In genomic region chr3:129271674-129272073, GRCh38 we compare ENCODE assay signal across 13 cellular contexts. TPM values are rescaled to one million over a fixed set of nuclear protein-coding genes. Genes with fewer than 3 reads are reported as not detected.
DNase-seq lines count a peak whose midpoint lies in the region; ATAC-seq and TF ChIP-seq lines count a peak whose summit lies in the region.
"Had no signal": no experiment of that assay in that cellular context is flagged by ENCODE, and none has a peak within 500 bp of the region (broad histone marks: within the 10 kb centered on the region; RNA-seq: fewer than 3 reads in every experiment).

No MANE protein-coding gene starts in this region.

- peaks cover 3% of the 10 kb centered on the region for H3K27me3 Mint-ChIP-seq in endothelial cell (ENCODE audit: unreplicated experiment)
- no peaks in the 10 kb centered on the region for H3K27me3 Mint-ChIP-seq in CD4-positive, alpha-beta T cell
- no peaks in the 10 kb centered on the region for H3K27me3 Mint-ChIP-seq in H9 (ENCODE audit: low read depth)
- H3K27me3 Mint-ChIP-seq: CD4-positive, CD25-positive, alpha-beta regulatory T cell had no signal

- no peaks in the 10 kb centered on the region for H3K27me3 ChIP-seq in BLaER1
- H3K27me3 ChIP-seq in BLaER1 treated with 17β-estradiol and CSF1 and Interleukin-3, amounts not matched to agents 10 nM and 100 nM: no peaks in the 10 kb centered on the region
- H3K27me3 ChIP-seq in CD4-positive, alpha-beta T cell (ENCODE audit: control insufficient read depth, insufficient read depth, low read length): no peaks in the 10 kb centered on the region
- no peaks in the 10 kb centered on the region for H3K27me3 ChIP-seq in H9 (ENCODE audit: insufficient read depth, low read length)
- H3K27me3 ChIP-seq: BE2C had no signal

- H3T11ph ChIP-seq in H9 (ENCODE audit: low read length): no peak overlapping the region

- WGBS in H9 (ENCODE audit: extremely low coverage, insufficient read length, low lambda C conversion rate): no CpG with 5 or more reads among the region's 11 CpGs

- DNase-seq in endothelial cell (ENCODE audit: low spot score) (no peak), sciatic nerve (ENCODE audit: low spot score) (peak; percentile 47), H9 (no peak)
- DNase-seq in CD4-positive, alpha-beta T cell: no peak
- DNase-seq: BE2C; CD4-positive, CD25-positive, alpha-beta regulatory T cell; DMS79; HCEC 1CT; HFFc6 had no signal

- H3K9ac ChIP-seq in BLaER1 (no peak overlapping the region; the same call in 1 of the 2 replicates), H9 (ENCODE audit: extremely low read depth, insufficient read length, low read length) (no peak overlapping the region)
- H3K9ac ChIP-seq in BLaER1 treated with 17β-estradiol and CSF1 and Interleukin-3, amounts not matched to agents 10 nM and 100 nM: peak overlapping the region in 2 of 11 experiments; percentile 11 to 44; a peak in 4 of 22 replicates

- TF ChIP-seq CTCF in endothelial cell (IDR thresholded peaks at IDR 0.05; ENCODE audit: unreplicated experiment) (no peak), H9 (conservative IDR thresholded peaks at IDR 0.05) (no peak)
- no peak for TF ChIP-seq CTCF in CD4-positive, alpha-beta T cell (IDR thresholded peaks at IDR 0.05)

- H3K4ac ChIP-seq in H9 (ENCODE audit: low read depth, low read length): no peak overlapping the region

- no peak overlapping the region for H4K8ac ChIP-seq in H9 (replicated peaks; ENCODE audit: insufficient read length, low read depth, low read length)

- no peak overlapping the region for H4K91ac ChIP-seq in H9 (ENCODE audit: insufficient read length, low read depth, low read length)

- no peak overlapping the region for H2AFZ ChIP-seq in H9 (ENCODE audit: low read length)

- no peaks in the 10 kb centered on the region for H3K9me3 ChIP-seq in BLaER1
- no peaks in the 10 kb centered on the region for H3K9me3 ChIP-seq in BLaER1 treated with 17β-estradiol and CSF1 and Interleukin-3, amounts not matched to agents 10 nM and 100 nM (replicated peaks in 1 of 11)
- H3K9me3 ChIP-seq in CD4-positive, alpha-beta T cell (ENCODE audit: control insufficient read depth, low read length): no peaks in the 10 kb centered on the region
- no peaks in the 10 kb centered on the region for H3K9me3 ChIP-seq in H9 (ENCODE audit: control insufficient read depth, low read depth, low read length)
- H3K9me3 ChIP-seq: A549, BE2C had no signal

- intact Hi-C loops in sciatic nerve (cut with DNase I): no loop called here
- intact Hi-C loops in CD4-positive, alpha-beta T cell (cut with DNase I, micrococcal nuclease): no loop called here

- no peak overlapping the region for H4K5ac ChIP-seq in H9 (ENCODE audit: insufficient read length, low read depth, low read length)

- POLR2A ChIA-PET in CD4-positive, alpha-beta T cell (lab: Charles Lee): interaction anchor here (2.9 kb wide), 1 partner anchor 44 kb away, joined by 13 read pairs; a partner anchor contains a TSS

- H3K4me3 Mint-ChIP-seq in endothelial cell (ENCODE audit: unreplicated experiment) (peak overlapping the region; percentile 33), H9 (no peak overlapping the region)
- no peak overlapping the region for H3K4me3 Mint-ChIP-seq in CD4-positive, alpha-beta T cell
- H3K4me3 Mint-ChIP-seq: CD4-positive, CD25-positive, alpha-beta regulatory T cell; HFFc6 had no signal

- H3K18ac ChIP-seq in H9 (ENCODE audit: insufficient read length, low read depth, low read length): no peak overlapping the region

- ATAC-seq in sciatic nerve (no peak), HG02938 (IDR thresholded peaks at IDR 0.05; ENCODE audit: unreplicated experiment) (no peak)
- no peak for ATAC-seq in CD4-positive, alpha-beta T cell (ENCODE audit: poor library complexity)
- ATAC-seq: A549 had no signal

- no peak overlapping the region for H3K4me3 ChIP-seq in BLaER1
- H3K4me3 ChIP-seq in BLaER1 treated with 17β-estradiol and CSF1 and Interleukin-3, amounts not matched to agents 10 nM and 100 nM: no peak overlapping the region
- H3K4me3 ChIP-seq: A549 had no signal

- no peak overlapping the region for H2BK120ac ChIP-seq in H9 (ENCODE audit: low read depth, low read length, poor library complexity, severe bottlenecking)

- no peak overlapping the region for H3K56ac ChIP-seq in H9 (ENCODE audit: insufficient read length, low read depth, low read length)

- no peak overlapping the region for H3K27ac Mint-ChIP-seq in endothelial cell (ENCODE audit: unreplicated experiment)
- no peak overlapping the region for H3K27ac Mint-ChIP-seq in CD4-positive, alpha-beta T cell
- H3K27ac Mint-ChIP-seq in H9: no peak overlapping the region
- H3K27ac Mint-ChIP-seq: HFFc6 had no signal

- H3K9me3 Mint-ChIP-seq in endothelial cell (ENCODE audit: unreplicated experiment) (no peaks in the 10 kb centered on the region), H9 (no peaks in the 10 kb centered on the region)
- no peaks in the 10 kb centered on the region for H3K9me3 Mint-ChIP-seq in CD4-positive, alpha-beta T cell
- H3K9me3 Mint-ChIP-seq: CD4-positive, CD25-positive, alpha-beta regulatory T cell; HFFc6 had no signal

- CTCF ChIA-PET in CD4-positive, alpha-beta T cell (lab: Charles Lee): interaction anchor here (1.0 kb wide), 2 partner anchors 26 to 45 kb away, joined by 3 read pairs; a partner anchor contains a TSS

- no peak overlapping the region for H2AK5ac ChIP-seq in H9 (ENCODE audit: insufficient read length, low read length)

- H3K23ac ChIP-seq in H9 (ENCODE audit: insufficient read length, low read depth, low read length): no peak overlapping the region

- H3K36me3 ChIP-seq in BLaER1: peaks cover 86% of the 10 kb centered on the region
- H3K36me3 ChIP-seq in BLaER1 treated with 17β-estradiol and CSF1 and Interleukin-3, amounts not matched to agents 10 nM and 100 nM: peaks cover 88 to 100% (median 96%) of the 10 kb centered on the region in 11 experiments

- H3K4me1 ChIP-seq in BLaER1 (peaks cover 52% of the 10 kb centered on the region), H9 (ENCODE audit: insufficient read depth, low read length) (no peaks in the 10 kb centered on the region)
- peaks cover 21 to 54% (median 52%) of the 10 kb centered on the region in 10 experiments for H3K4me1 ChIP-seq in BLaER1 treated with 17β-estradiol and CSF1 and Interleukin-3, amounts not matched to agents 10 nM and 100 nM
- H3K4me1 ChIP-seq: A549, BE2C had no signal

- H2BK5ac ChIP-seq in H9 (ENCODE audit: insufficient read length, low read length): no peak overlapping the region

- H2BK15ac ChIP-seq in H9 (ENCODE audit: low read depth, low read length): no peak overlapping the region

- H3K79me1 ChIP-seq in H9 (ENCODE audit: insufficient read depth, low read depth, low read length, poor library complexity, severe bottlenecking): no peaks in the 10 kb centered on the region

- H3K14ac ChIP-seq in H9 (ENCODE audit: insufficient read depth, low read length): no peak overlapping the region

- H3K4me1 Mint-ChIP-seq in endothelial cell (ENCODE audit: unreplicated experiment) (no peaks in the 10 kb centered on the region), H9 (no peaks in the 10 kb centered on the region)
- H3K4me1 Mint-ChIP-seq in CD4-positive, alpha-beta T cell (ENCODE audit: low read depth): no peaks in the 10 kb centered on the region

- H3K4me2 ChIP-seq in BLaER1: peak overlapping the region; percentile 60
- H3K4me2 ChIP-seq in BLaER1 treated with 17β-estradiol and CSF1 and Interleukin-3, amounts not matched to agents 10 nM and 100 nM: peak overlapping the region in 10 of 11 experiments; percentile 4 to 98 (median 47); a peak in 12 of 22 replicates
- no peak overlapping the region for H3K4me2 ChIP-seq in H9 (ENCODE audit: insufficient read depth, insufficient read length, low read length)
- H3K4me2 ChIP-seq: A549 had no signal

- H4K20me1 ChIP-seq in BLaER1 (no peaks in the 10 kb centered on the region), H9 (ENCODE audit: control insufficient read depth, insufficient read depth, insufficient read length) (peaks cover 2% of the 10 kb centered on the region)
- peaks cover 0 to 74% (median 9%) of the 10 kb centered on the region in 11 experiments; a peak in 10 of 22 replicates for H4K20me1 ChIP-seq in BLaER1 treated with 17β-estradiol and CSF1 and Interleukin-3, amounts not matched to agents 10 nM and 100 nM

- H3K79me2 ChIP-seq in H9 (ENCODE audit: insufficient read depth, low read length): no peaks in the 10 kb centered on the region

- no peak overlapping the region for H2BK20ac ChIP-seq in H9 (ENCODE audit: low read depth, low read length, poor library complexity, severe bottlenecking)

- H3K36me3 Mint-ChIP-seq in endothelial cell (ENCODE audit: low read depth, unreplicated experiment): peaks cover 68% of the 10 kb centered on the region
- peaks cover 98% of the 10 kb centered on the region for H3K36me3 Mint-ChIP-seq in CD4-positive, alpha-beta T cell (ENCODE audit: low read depth)
- H3K36me3 Mint-ChIP-seq in H9 (ENCODE audit: insufficient read depth in 1 of 3, low read depth in 3 of 3): peaks cover 39 to 97% (median 88%) of the 10 kb centered on the region in 3 experiments; a peak in 6 of 7 replicates

- H3K23me2 ChIP-seq in H9 (ENCODE audit: insufficient read length, low read depth, low read length, poor library complexity, severe bottlenecking): no peaks in the 10 kb centered on the region

- H2BK12ac ChIP-seq in H9 (ENCODE audit: insufficient read length, low read depth, low read length): no peak overlapping the region

- H3K27ac ChIP-seq in BLaER1 (no peak overlapping the region), H9 (ENCODE audit: insufficient read length, low read depth, low read length) (no peak overlapping the region)
- no peak overlapping the region for H3K27ac ChIP-seq in BLaER1 treated with 17β-estradiol and CSF1 and Interleukin-3, amounts not matched to agents 10 nM and 100 nM
- no peak overlapping the region for H3K27ac ChIP-seq in CD4-positive, alpha-beta T cell (ENCODE audit: low read depth, low read length)
- H3K27ac ChIP-seq: A549 had no signal

RNA-seq across cellular contexts. Expression of gene HMCES, which starts 7.0 kb away (rescaled TPM):
- total RNA-seq in endothelial cell (ENCODE audit: unreplicated experiment): 36.4 TPM
- 36.6 TPM for total RNA-seq in sciatic nerve
- total RNA-seq in CD4-positive, alpha-beta T cell: 10 to 100 TPM; 63.5 to 64.0 TPM
- total RNA-seq in H9 (2021): 51.2 and 52.4 TPM in 2 replicates

RNA-seq across cellular contexts. Expression of gene COPG1, which starts 22.3 kb away (rescaled TPM):
- total RNA-seq in endothelial cell (ENCODE audit: unreplicated experiment) (149 TPM), sciatic nerve (111 TPM), H9 (2021) (142 and 147 TPM in 2 replicates)
- total RNA-seq in CD4-positive, alpha-beta T cell: 10 to 100 TPM; 77.7 to 79.3 TPM
